In genomic region chr17:14068542-14069250, GRCh38 we compare ENCODE assay signal across 8 cellular contexts. TPM values are rescaled to one million over a fixed set of nuclear protein-coding genes. Genes with fewer than 3 reads are reported as not detected.
DNase-seq lines count a peak whose midpoint lies in the region; TF ChIP-seq lines count a peak whose summit lies in the region.

No MANE protein-coding gene starts in this region.

- peaks cover 62% of the 10 kb centered on the region for H3K4me1 Mint-ChIP-seq in activated naive CD4-positive, alpha-beta T cell treated with anti-CD3 and anti-CD28 coated beads, Interleukin-2, amount 50 U/mL, for 24 hours
- peaks cover 29% of the 10 kb centered on the region for H3K4me1 Mint-ChIP-seq in MCF 10A (ENCODE audit: insufficient read depth, unreplicated experiment)

- BruUV-seq in MCF 10A (replicated peaks; lab: Mats Ljungman, UMichigan): no TSS peak

- POLR2A ChIA-PET in MCF 10A (lab: Yijun Ruan, JAX): interaction anchor here (0.6 to 4.4 kb wide), 16 partner anchors 12 to 777 kb away, joined by 3 to 46 read pairs (median 4); partner anchors contain the start of gene HS3ST3B1

- H3K4me3 ChIP-seq in HL-60 (replicated peaks; ENCODE audit: insufficient read depth, low read length) (peak overlapping the region; percentile 82), muscle layer of duodenum (ENCODE audit: low read depth in 1 of 2, low read length in 2 of 2) (peak overlapping the region; percentile 99 to 100)

- intact Hi-C loops in MCF 10A (cut with micrococcal nuclease): loop anchor here (1.0 to 10.0 kb wide), 3 partner anchors 136 to 468 kb away; partner anchors contain the start of gene HS3ST3B1

- no peaks in the 10 kb centered on the region for H3K36me3 ChIP-seq in muscle layer of duodenum (ENCODE audit: control insufficient read depth in 1 of 2, insufficient read depth in 2 of 2, low read length in 2 of 2)

- H3K36me3 Mint-ChIP-seq in activated naive CD4-positive, alpha-beta T cell treated with anti-CD3 and anti-CD28 coated beads, Interleukin-2, amount 50 U/mL, for 24 hours: peaks cover 12% of the 10 kb centered on the region
- peaks cover 19% of the 10 kb centered on the region for H3K36me3 Mint-ChIP-seq in MCF 10A (ENCODE audit: insufficient read depth, unreplicated experiment)

- peak overlapping the region; percentile 94 for H3K27ac Mint-ChIP-seq in activated naive CD4-positive, alpha-beta T cell treated with anti-CD3 and anti-CD28 coated beads, Interleukin-2, amount 50 U/mL, for 24 hours
- H3K27ac Mint-ChIP-seq in MCF 10A (ENCODE audit: low read depth, unreplicated experiment): peak overlapping the region; percentile 96

- peak overlapping the region; percentile 95 for H3K4me3 Mint-ChIP-seq in activated naive CD4-positive, alpha-beta T cell treated with anti-CD3 and anti-CD28 coated beads, Interleukin-2, amount 50 U/mL, for 24 hours
- peak overlapping the region; percentile 95 for H3K4me3 Mint-ChIP-seq in MCF 10A (ENCODE audit: unreplicated experiment)

- H3K27me3 ChIP-seq in HL-60 (ENCODE audit: insufficient read depth, poor library complexity, severe bottlenecking) (no peaks in the 10 kb centered on the region), muscle layer of duodenum (ENCODE audit: low read depth, low read length) (no peaks in the 10 kb centered on the region)

- TF ChIP-seq CTCF in HL-60 (IDR thresholded peaks at IDR 0.05; ENCODE audit: insufficient read depth, low read length) (no peak), MCF 10A (IDR thresholded peaks at IDR 0.05; ENCODE audit: unreplicated experiment) (no peak), GM13977 (IDR thresholded peaks at IDR 0.05; ENCODE audit: extremely low read depth, insufficient read depth, missing control alignments) (no peak)

- H3K9me3 Mint-ChIP-seq in activated naive CD4-positive, alpha-beta T cell treated with anti-CD3 and anti-CD28 coated beads, Interleukin-2, amount 50 U/mL, for 24 hours: no peaks in the 10 kb centered on the region
- H3K9me3 Mint-ChIP-seq in MCF 10A (ENCODE audit: unreplicated experiment): no peaks in the 10 kb centered on the region

- H3K27ac ChIP-seq in HL-60 (replicated peaks): peak overlapping the region; percentile 90
- H3K27ac ChIP-seq in muscle layer of duodenum (ENCODE audit: low read length): no peak overlapping the region

- H3K9me3 ChIP-seq in muscle layer of duodenum (ENCODE audit: control insufficient read depth in 1 of 2, low read length in 2 of 2): no peaks in the 10 kb centered on the region

- CTCF ChIA-PET in MCF 10A (lab: Yijun Ruan, JAX): interaction anchor here (0.6 to 1.0 kb wide), 3 partner anchors 11 to 854 kb away, joined by 3 to 4 read pairs (median 3); no protein-coding TSS in a partner anchor

- H3K4me1 ChIP-seq in muscle layer of duodenum (ENCODE audit: control insufficient read depth in 1 of 2, insufficient read depth in 2 of 2, low read length in 2 of 2): peaks cover 13 to 22% of the 10 kb centered on the region in 2 donors

- in situ Hi-C loops in GM13977 (cut with MboI; ENCODE audit: low pct_unique_long_range_greater_than_20kb, low sequenced_read_pairs, unreplicated experiment): loop anchor here (25.0 kb wide), 1 partner anchor 106 kb away; no protein-coding TSS in a partner anchor

- no peaks in the 10 kb centered on the region for H3K27me3 Mint-ChIP-seq in activated naive CD4-positive, alpha-beta T cell treated with anti-CD3 and anti-CD28 coated beads, Interleukin-2, amount 50 U/mL, for 24 hours
- no peaks in the 10 kb centered on the region for H3K27me3 Mint-ChIP-seq in MCF 10A (ENCODE audit: insufficient read depth, unreplicated experiment)

- DNase-seq in activated naive CD4-positive, alpha-beta T cell (lab: John Stamatoyannopoulos, UW): no peak
- DNase-seq in HL-60 (ENCODE audit: low read depth in 1 of 2, low spot score in 1 of 2) (no peak), MCF 10A (ENCODE audit: unreplicated experiment) (no peak), GM13977 (ENCODE audit: low spot score) (no peak), GDM1 (lab: John Stamatoyannopoulos, UW) (no peak)
- no peak for DNase-seq in stimulated activated CD4-positive, alpha-beta T cell treated with anti-CD3 and anti-CD28 coated beads, Interleukin-4, amount 100 ng/mL, for 24 hours

RNA-seq across cellular contexts. Expression of gene COX10, which starts 0.6 kb away (rescaled TPM):
- total RNA-seq in MCF 10A (2022): 16.4 and 21.0 TPM in 2 replicates
